Comparison of ENCODE assay signal across 19 cellular contexts in genomic region chr12:131749618-131750315, GRCh38. TPM values are rescaled to one million over a fixed set of nuclear protein-coding genes. Genes with fewer than 3 reads are reported as not detected.
A peak's percentile ranks its signal among the peaks of the same experiment; 100 is the strongest.
DNase-seq lines count a peak whose midpoint lies in the region; ATAC-seq, FAIRE-seq and TF ChIP-seq lines count a peak whose summit lies in the region.
"Had no signal": no experiment of that assay in that cellular context is flagged by ENCODE, and none has a peak within 500 bp of the region (broad histone marks: within the 10 kb centered on the region; RNA-seq: fewer than 3 reads in every experiment).

No MANE protein-coding gene starts in this region.

- peak; percentile 9 for DNase-seq in activated T-cell treated with anti-CD3 and anti-CD28 coated beads, Interleukin-2, amount 50 U/mL, for 24 hours
- DNase-seq in activated T-cell treated with anti-CD3 and anti-CD28 coated beads for 4 hours: no peak
- no peak for DNase-seq in bronchial epithelial cell (ENCODE audit: low read depth)
- peak; percentile 65 for DNase-seq in mesenteric fat pad (ENCODE audit: low spot score)
- DNase-seq in stimulated activated effector memory CD8-positive, alpha-beta T cell treated with anti-CD3 and anti-CD28 coated beads, Interleukin-12 subunit alpha, Interleukin-12 subunit beta, amount 100 ng/mL, for 72 hours (ENCODE audit: low spot score in 2 of 2): no peak
- no peak for DNase-seq in COLO668 (lab: John Stamatoyannopoulos, UW; ENCODE audit: unreplicated experiment)
- no peak for DNase-seq in DMS 273 (lab: John Stamatoyannopoulos, UW; ENCODE audit: unreplicated experiment)
- DNase-seq in D721Med (ENCODE audit: insufficient read length, low spot score): no peak
- DNase-seq: 8988T; CD4-positive, alpha-beta memory T cell; DND-41; GDM1; GM23248; KBM-7; NCI-H1436; NCI-H2081; NCI-H748 treated with DMSO at 0.1 percent for 48 hours; OCI-M1 had no signal

- H3K4me3 Mint-ChIP-seq in activated T-cell treated with anti-CD3 and anti-CD28 coated beads, Interleukin-2, amount 50 U/mL, for 24 hours: no peak overlapping the region
- H3K4me3 Mint-ChIP-seq in stimulated activated effector memory CD8-positive, alpha-beta T cell treated with anti-CD3 and anti-CD28 coated beads, Interleukin-12 subunit alpha, Interleukin-12 subunit beta, amount 100 ng/mL, for 72 hours: no peak overlapping the region
- H3K4me3 Mint-ChIP-seq: CD4-positive, alpha-beta memory T cell had no signal

- no peak for ATAC-seq in stimulated activated effector memory CD8-positive, alpha-beta T cell treated with anti-CD3 and anti-CD28 coated beads, Interleukin-12 subunit alpha, Interleukin-12 subunit beta, amount 100 ng/mL, for 72 hours
- ATAC-seq: GM12878 had no signal

- H3K27me3 ChIP-seq in bronchial epithelial cell (ENCODE audit: control insufficient read depth, insufficient read depth, low read length): no peaks in the 10 kb centered on the region

- no peak overlapping the region for H3K4me3 ChIP-seq in bronchial epithelial cell (ENCODE audit: low read depth, low read length)
- H3K4me3 ChIP-seq: GM12878, GM23248 had no signal

- H3K27ac Mint-ChIP-seq in activated T-cell treated with anti-CD3 and anti-CD28 coated beads, Interleukin-2, amount 50 U/mL, for 24 hours: no peak overlapping the region
- peak overlapping the region; percentile 64 for H3K27ac Mint-ChIP-seq in stimulated activated effector memory CD8-positive, alpha-beta T cell treated with anti-CD3 and anti-CD28 coated beads, Interleukin-12 subunit alpha, Interleukin-12 subunit beta, amount 100 ng/mL, for 72 hours
- H3K27ac Mint-ChIP-seq: CD4-positive, alpha-beta memory T cell had no signal

- peaks cover 97% of the 10 kb centered on the region for H3K36me3 Mint-ChIP-seq in activated T-cell treated with anti-CD3 and anti-CD28 coated beads, Interleukin-2, amount 50 U/mL, for 24 hours (ENCODE audit: low read depth)
- peaks cover 86% of the 10 kb centered on the region for H3K36me3 Mint-ChIP-seq in stimulated activated effector memory CD8-positive, alpha-beta T cell treated with anti-CD3 and anti-CD28 coated beads, Interleukin-12 subunit alpha, Interleukin-12 subunit beta, amount 100 ng/mL, for 72 hours

- FAIRE-seq in bronchial epithelial cell (lab: Jason Lieb, UNC) (peak; percentile 88), D721Med (lab: Jason Lieb, UNC) (no peak)
- FAIRE-seq: GM12878 had no signal

- no peaks in the 10 kb centered on the region for H3K9me3 Mint-ChIP-seq in activated T-cell treated with anti-CD3 and anti-CD28 coated beads, Interleukin-2, amount 50 U/mL, for 24 hours
- H3K9me3 Mint-ChIP-seq in stimulated activated effector memory CD8-positive, alpha-beta T cell treated with anti-CD3 and anti-CD28 coated beads, Interleukin-12 subunit alpha, Interleukin-12 subunit beta, amount 100 ng/mL, for 72 hours: no peaks in the 10 kb centered on the region
- H3K9me3 Mint-ChIP-seq: CD4-positive, alpha-beta memory T cell had no signal

- no peaks in the 10 kb centered on the region for H3K27me3 Mint-ChIP-seq in activated T-cell treated with anti-CD3 and anti-CD28 coated beads, Interleukin-2, amount 50 U/mL, for 24 hours
- H3K27me3 Mint-ChIP-seq: CD4-positive, alpha-beta memory T cell had no signal

- TF ChIP-seq CTCF in bronchial epithelial cell (IDR thresholded peaks at IDR 0.05; ENCODE audit: insufficient read depth, low read length, severe bottlenecking) (no peak), D721Med (IDR thresholded peaks at IDR 0.05; ENCODE audit: insufficient read depth, missing control alignments) (no peak)

- H3K36me3 ChIP-seq in bronchial epithelial cell (ENCODE audit: control insufficient read depth, insufficient read depth, low read length): peaks cover 28% of the 10 kb centered on the region

- peaks cover 2% of the 10 kb centered on the region for H3K4me1 Mint-ChIP-seq in activated T-cell treated with anti-CD3 and anti-CD28 coated beads, Interleukin-2, amount 50 U/mL, for 24 hours (ENCODE audit: low read depth)
- peaks cover 26% of the 10 kb centered on the region for H3K4me1 Mint-ChIP-seq in stimulated activated effector memory CD8-positive, alpha-beta T cell treated with anti-CD3 and anti-CD28 coated beads, Interleukin-12 subunit alpha, Interleukin-12 subunit beta, amount 100 ng/mL, for 72 hours

RNA-seq across cellular contexts. Expression of gene SFSWAP, which starts 38.9 kb away (rescaled TPM):
- total RNA-seq in bronchial epithelial cell (18.2 and 20.9 TPM in 2 replicates), mesenteric fat pad (36.1 TPM)

Comparison
In these comparisons a context has a peak if more than half of its experiments do, and no peak if none do; other contexts are left out.
1. DNase-seq: peak in activated T-cell treated with anti-CD3 and anti-CD28 coated beads, Interleukin-2, amount 50 U/mL, for 24 hours (single experiment) and mesenteric fat pad (single experiment); none in activated T-cell treated with anti-CD3 and anti-CD28 coated beads for 4 hours (single experiment), bronchial epithelial cell (single experiment), stimulated activated effector memory CD8-positive, alpha-beta T cell treated with anti-CD3 and anti-CD28 coated beads, Interleukin-12 subunit alpha, Interleukin-12 subunit beta, amount 100 ng/mL, for 72 hours (0 of 2), COLO668 (single experiment), DMS 273 (single experiment) and D721Med (single experiment).